Comparison of ENCODE assay signal across 1 cellular context in genomic region chr5:33238826-33239670, GRCh38.
TF ChIP-seq lines count a peak whose summit lies in the region.

No MANE protein-coding gene starts in this region.

TF ChIP-seq in H1, 55 proteins besides CTCF, POLR2A, EP300 and RAD21 (continued from another document):
- no peak for TF ChIP-seq PHF8 (conservative IDR thresholded peaks at IDR 0.05; ENCODE audit: low read depth, low read length)
TF ChIP-seq in H1: peak in this region for 0.
